28 cellular contexts compared by ENCODE assay signal in the genomic region with DNA sequence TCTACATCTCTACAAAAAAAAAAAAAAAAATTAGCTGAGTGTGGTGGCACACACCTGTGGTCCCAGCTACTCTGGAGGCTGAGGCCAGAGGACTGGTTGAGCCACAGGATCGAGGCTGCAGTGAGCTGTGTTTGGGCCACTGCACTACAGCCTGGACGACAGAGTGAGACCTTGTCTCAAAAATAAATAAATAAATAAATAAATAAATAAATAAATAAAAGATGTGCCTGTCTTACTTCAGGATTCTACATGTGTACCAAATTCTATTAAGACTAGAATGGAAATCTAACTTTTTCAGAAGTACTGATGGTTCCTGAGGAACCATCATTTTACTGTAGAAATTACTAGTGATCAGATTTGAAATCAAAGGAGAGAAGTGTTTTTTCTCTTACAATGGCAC. TPM values are rescaled to one million over a fixed set of nuclear protein-coding genes. Genes with fewer than 3 reads are reported as not detected.
DNase-seq lines count a peak whose midpoint lies in the region; TF ChIP-seq lines count a peak whose summit lies in the region.
"Had no signal": no experiment of that assay in that cellular context is flagged by ENCODE, and none has a peak within 500 bp of the region (broad histone marks: within the 10 kb centered on the region; RNA-seq: fewer than 3 reads in every experiment).

No MANE protein-coding gene starts in this region.

- H3K4me3 Mint-ChIP-seq in Calu3 (ENCODE audit: low read depth, unreplicated experiment) = no peak overlapping the region
- H3K4me3 Mint-ChIP-seq: B cell; CD14-positive monocyte; CD4-positive, alpha-beta memory T cell; CD4-positive, alpha-beta T cell; CD4-positive, CD25-positive, alpha-beta regulatory T cell; CD8-positive, alpha-beta memory T cell; CD8-positive, alpha-beta T cell had no signal

- H3K27me3 Mint-ChIP-seq in Calu3 (ENCODE audit: unreplicated experiment) = no peaks in the 10 kb centered on the region
- H3K27me3 Mint-ChIP-seq: B cell; CD4-positive, alpha-beta memory T cell; CD4-positive, alpha-beta T cell; CD4-positive, CD25-positive, alpha-beta regulatory T cell; CD8-positive, alpha-beta memory T cell had no signal

- intact Hi-C loops in Calu3 (cut with micrococcal nuclease; ENCODE audit: unreplicated experiment) = no loop called here

- no peak overlapping the region for H3K27ac Mint-ChIP-seq in Calu3 (ENCODE audit: unreplicated experiment)
- H3K27ac Mint-ChIP-seq: B cell; CD14-positive monocyte; CD4-positive, alpha-beta T cell; CD4-positive, CD25-positive, alpha-beta regulatory T cell; CD8-positive, alpha-beta memory T cell; CD8-positive, alpha-beta T cell had no signal

- H3K4me3 ChIP-seq in HEK293 (ENCODE audit: low read depth, low read length) = no peak overlapping the region
- H3K4me3 ChIP-seq: A549; BLaER1; BLaER1 treated with 17β-estradiol and CSF1 and Interleukin-3, amounts not matched to agents 10 nM and 100 nM had no signal

- no peak for DNase-seq in Calu3
- DNase-seq: 8988T; ACHN; AML-193; BE2C; C1 segment of cervical spinal cord; Caco-2; CD4-positive, alpha-beta memory T cell; CD4-positive, alpha-beta T cell; CD4-positive, CD25-positive, alpha-beta regulatory T cell; CD8-positive, alpha-beta memory T cell; CD8-positive, alpha-beta T cell; COR-L47; DMS 273 treated with DMSO at 0.1 percent for 48 hours; DMS153; DMS53; DMS79; DMS79 treated with DMSO at 0.1 percent for 48 hours; DND-41; EL had no signal

- H3K9me3 ChIP-seq in HEK293 (ENCODE audit: control insufficient read depth, insufficient read depth, low read depth, low read length) = no peaks in the 10 kb centered on the region
- H3K9me3 ChIP-seq: A549, BE2C, BLaER1, Caco-2 had no signal

- no peaks in the 10 kb centered on the region for H3K4me1 Mint-ChIP-seq in Calu3 (ENCODE audit: low read depth, unreplicated experiment)
- H3K4me1 Mint-ChIP-seq: B cell, CD14-positive monocyte had no signal

- no peak overlapping the region for H3K27ac ChIP-seq in HEK293 (ENCODE audit: extremely low read depth, low read depth, low read length)
- H3K27ac ChIP-seq: 22Rv1; A549; BLaER1; BLaER1 treated with 17β-estradiol and CSF1 and Interleukin-3, amounts not matched to agents 10 nM and 100 nM; C4-2B had no signal

- no TSS peak for BruUV-seq in Calu3 (replicated peaks; lab: Mats Ljungman, UMichigan)

- H3K36me3 ChIP-seq in HEK293 (ENCODE audit: control insufficient read depth in 2 of 2, insufficient read depth in 1 of 2, low read length in 2 of 2) = no peaks in the 10 kb centered on the region; a peak in 1 of 3 replicates
- H3K36me3 ChIP-seq: BE2C had no signal

- H3K36me3 Mint-ChIP-seq in Calu3 (ENCODE audit: insufficient read depth, unreplicated experiment) = no peaks in the 10 kb centered on the region

- no peaks in the 10 kb centered on the region for H3K9me3 Mint-ChIP-seq in Calu3 (ENCODE audit: low read depth, unreplicated experiment)
- H3K9me3 Mint-ChIP-seq: CD14-positive monocyte; CD4-positive, alpha-beta memory T cell; CD4-positive, alpha-beta T cell; CD4-positive, CD25-positive, alpha-beta regulatory T cell; CD8-positive, alpha-beta memory T cell; CD8-positive, alpha-beta T cell had no signal

- POLR2A ChIA-PET in HEK293 (lab: Yijun Ruan, JAX) = no interaction called here

- no peaks in the 10 kb centered on the region for H3K4me1 ChIP-seq in HEK293 (ENCODE audit: control insufficient read depth, insufficient read depth, low read length)
- H3K4me1 ChIP-seq: A549; BE2C; BLaER1; BLaER1 treated with 17β-estradiol and CSF1 and Interleukin-3, amounts not matched to agents 10 nM and 100 nM; Caco-2 had no signal

- no peak for TF ChIP-seq CTCF in HEK293 (tag by site-specific recombination; IDR thresholded peaks at IDR 0.05)
- no peak for TF ChIP-seq CTCF in Calu3 (IDR thresholded peaks at IDR 0.05; ENCODE audit: unreplicated experiment)

- CTCF ChIA-PET in HEK293 (lab: Yijun Ruan, JAX) (no interaction called here), Calu3 (lab: Charles Lee) (no interaction called here)

TF ChIP-seq in HEK293, 187 proteins besides CTCF, POLR2A, EP300 and RAD21 (continues in another document):
- TF ChIP-seq ZNF585B (tag by site-specific recombination; IDR thresholded peaks at IDR 0.05) = no peak
- no peak for TF ChIP-seq FEZF1 (tag by site-specific recombination; IDR thresholded peaks at IDR 0.05)
- peak; percentile 27; the same call in 1 of the 2 replicates for TF ChIP-seq ZNF433 (tag by site-specific recombination; IDR thresholded peaks at IDR 0.05; ENCODE audit: low read depth)
- TF ChIP-seq ZNF555 (tag by site-specific recombination; conservative IDR thresholded peaks at IDR 0.05) = peak; percentile 32; the same call in 1 of the 2 replicates
- no peak for TF ChIP-seq ZNF248 (tag by site-specific recombination; IDR thresholded peaks at IDR 0.05)
- TF ChIP-seq ZNF23 (tag by site-specific recombination; IDR thresholded peaks at IDR 0.05; ENCODE audit: borderline replicate concordance) = no peak
- TF ChIP-seq ZNF473 (tag by site-specific recombination; IDR thresholded peaks at IDR 0.05) = no peak
- TF ChIP-seq ZIC2 (tag by site-specific recombination; IDR thresholded peaks at IDR 0.05) = no peak
- no peak for TF ChIP-seq SALL2 (tag by site-specific recombination; IDR thresholded peaks at IDR 0.05; ENCODE audit: borderline replicate concordance)
- no peak for TF ChIP-seq ZNF416 (tag by site-specific recombination; IDR thresholded peaks at IDR 0.05)
- TF ChIP-seq ZNF266 (tag by site-specific recombination; IDR thresholded peaks at IDR 0.05; ENCODE audit: low read depth) = peak; percentile 15; the same call in 1 of the 2 replicates
- no peak for TF ChIP-seq ZNF670 (tag by site-specific recombination; IDR thresholded peaks at IDR 0.05; ENCODE audit: low read depth)
- no peak for TF ChIP-seq ZNF335 (tag by site-specific recombination; conservative IDR thresholded peaks at IDR 0.05)
- no peak for TF ChIP-seq ZNF530 (tag by site-specific recombination; IDR thresholded peaks at IDR 0.05; ENCODE audit: low read depth)
- TF ChIP-seq ZNF169 (tag by site-specific recombination; IDR thresholded peaks at IDR 0.05) = no peak
- TF ChIP-seq, protein P1, sequence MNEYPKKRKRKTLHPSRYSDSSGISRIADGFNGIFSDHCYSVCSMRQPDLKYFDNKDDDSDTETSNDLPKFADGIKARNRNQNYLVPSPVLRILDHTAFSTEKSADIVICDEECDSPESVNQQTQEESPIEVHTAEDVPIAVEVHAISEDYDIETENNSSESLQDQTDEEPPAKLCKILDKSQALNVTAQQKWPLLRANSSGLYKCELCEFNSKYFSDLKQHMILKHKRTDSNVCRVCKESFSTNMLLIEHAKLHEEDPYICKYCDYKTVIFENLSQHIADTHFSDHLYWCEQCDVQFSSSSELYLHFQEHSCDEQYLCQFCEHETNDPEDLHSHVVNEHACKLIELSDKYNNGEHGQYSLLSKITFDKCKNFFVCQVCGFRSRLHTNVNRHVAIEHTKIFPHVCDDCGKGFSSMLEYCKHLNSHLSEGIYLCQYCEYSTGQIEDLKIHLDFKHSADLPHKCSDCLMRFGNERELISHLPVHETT (tag by site-specific recombination; IDR thresholded peaks at IDR 0.05) = no peak
- TF ChIP-seq, protein P2, sequence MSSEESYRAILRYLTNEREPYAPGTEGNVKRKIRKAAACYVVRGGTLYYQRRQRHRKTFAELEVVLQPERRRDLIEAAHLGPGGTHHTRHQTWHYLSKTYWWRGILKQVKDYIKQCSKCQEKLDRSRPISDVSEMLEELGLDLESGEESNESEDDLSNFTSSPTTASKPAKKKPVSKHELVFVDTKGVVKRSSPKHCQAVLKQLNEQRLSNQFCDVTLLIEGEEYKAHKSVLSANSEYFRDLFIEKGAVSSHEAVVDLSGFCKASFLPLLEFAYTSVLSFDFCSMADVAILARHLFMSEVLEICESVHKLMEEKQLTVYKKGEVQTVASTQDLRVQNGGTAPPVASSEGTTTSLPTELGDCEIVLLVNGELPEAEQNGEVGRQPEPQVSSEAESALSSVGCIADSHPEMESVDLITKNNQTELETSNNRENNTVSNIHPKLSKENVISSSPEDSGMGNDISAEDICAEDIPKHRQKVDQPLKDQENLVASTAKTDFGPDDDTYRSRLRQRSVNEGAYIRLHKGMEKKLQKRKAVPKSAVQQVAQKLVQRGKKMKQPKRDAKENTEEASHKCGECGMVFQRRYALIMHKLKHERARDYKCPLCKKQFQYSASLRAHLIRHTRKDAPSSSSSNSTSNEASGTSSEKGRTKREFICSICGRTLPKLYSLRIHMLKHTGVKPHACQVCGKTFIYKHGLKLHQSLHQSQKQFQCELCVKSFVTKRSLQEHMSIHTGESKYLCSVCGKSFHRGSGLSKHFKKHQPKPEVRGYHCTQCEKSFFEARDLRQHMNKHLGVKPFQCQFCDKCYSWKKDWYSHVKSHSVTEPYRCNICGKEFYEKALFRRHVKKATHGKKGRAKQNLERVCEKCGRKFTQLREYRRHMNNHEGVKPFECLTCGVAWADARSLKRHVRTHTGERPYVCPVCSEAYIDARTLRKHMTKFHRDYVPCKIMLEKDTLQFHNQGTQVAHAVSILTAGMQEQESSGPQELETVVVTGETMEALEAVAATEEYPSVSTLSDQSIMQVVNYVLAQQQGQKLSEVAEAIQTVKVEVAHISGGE (tag by site-specific recombination; conservative IDR thresholded peaks at IDR 0.05; ENCODE audit: low read depth) = peak; percentile 48
- TF ChIP-seq ZNF426 (tag by site-specific recombination; IDR thresholded peaks at IDR 0.05) = peak; percentile 58
- peak; percentile 49; the same call in 1 of the 2 replicates for TF ChIP-seq ZNF623 (tag by site-specific recombination; IDR thresholded peaks at IDR 0.05)
- TF ChIP-seq ZNF560 (tag by site-specific recombination; IDR thresholded peaks at IDR 0.05; ENCODE audit: borderline replicate concordance) = 0 out of 2 replicates have a peak, but pooled peaks have one; percentile 34
- TF ChIP-seq, protein P3, sequence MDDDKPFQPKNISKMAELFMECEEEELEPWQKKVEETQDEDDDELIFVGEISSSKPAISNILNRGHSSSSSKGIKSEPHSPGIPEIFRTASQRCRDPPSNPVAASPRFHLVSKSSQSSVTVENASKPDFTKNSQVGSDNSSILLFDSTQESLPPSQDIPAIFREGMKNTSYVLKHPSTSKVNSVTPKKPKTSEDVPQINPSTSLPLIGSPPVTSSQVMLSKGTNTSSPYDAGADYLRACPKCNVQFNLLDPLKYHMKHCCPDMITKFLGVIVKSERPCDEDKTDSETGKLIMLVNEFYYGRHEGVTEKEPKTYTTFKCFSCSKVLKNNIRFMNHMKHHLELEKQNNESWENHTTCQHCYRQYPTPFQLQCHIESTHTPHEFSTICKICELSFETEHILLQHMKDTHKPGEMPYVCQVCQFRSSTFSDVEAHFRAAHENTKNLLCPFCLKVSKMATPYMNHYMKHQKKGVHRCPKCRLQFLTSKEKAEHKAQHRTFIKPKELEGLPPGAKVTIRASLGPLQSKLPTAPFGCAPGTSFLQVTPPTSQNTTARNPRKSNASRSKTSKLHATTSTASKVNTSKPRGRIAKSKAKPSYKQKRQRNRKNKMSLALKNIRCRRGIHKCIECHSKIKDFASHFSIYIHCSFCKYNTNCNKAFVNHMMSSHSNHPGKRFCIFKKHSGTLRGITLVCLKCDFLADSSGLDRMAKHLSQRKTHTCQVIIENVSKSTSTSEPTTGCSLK (tag by site-specific recombination; IDR thresholded peaks at IDR 0.05) = no peak

RNA-seq across cellular contexts. Expression of a gene that starts 51.9 kb away (rescaled TPM):
- total RNA-seq in Calu3 (2022) = 5.3 TPM in 2 replicates
